In genomic region chr12:53328043-53328435, GRCh38 we compare ENCODE assay signal across 1 cellular context.
TF ChIP-seq lines count a peak whose summit lies in the region.

No MANE protein-coding gene starts in this region.

TF ChIP-seq in GM23338, 12 proteins besides CTCF, POLR2A, EP300 and RAD21 (continued from another document):
- TF ChIP-seq REST (IDR thresholded peaks at IDR 0.05; ENCODE audit: unreplicated experiment), result no peak
- TF ChIP-seq, protein P1, sequence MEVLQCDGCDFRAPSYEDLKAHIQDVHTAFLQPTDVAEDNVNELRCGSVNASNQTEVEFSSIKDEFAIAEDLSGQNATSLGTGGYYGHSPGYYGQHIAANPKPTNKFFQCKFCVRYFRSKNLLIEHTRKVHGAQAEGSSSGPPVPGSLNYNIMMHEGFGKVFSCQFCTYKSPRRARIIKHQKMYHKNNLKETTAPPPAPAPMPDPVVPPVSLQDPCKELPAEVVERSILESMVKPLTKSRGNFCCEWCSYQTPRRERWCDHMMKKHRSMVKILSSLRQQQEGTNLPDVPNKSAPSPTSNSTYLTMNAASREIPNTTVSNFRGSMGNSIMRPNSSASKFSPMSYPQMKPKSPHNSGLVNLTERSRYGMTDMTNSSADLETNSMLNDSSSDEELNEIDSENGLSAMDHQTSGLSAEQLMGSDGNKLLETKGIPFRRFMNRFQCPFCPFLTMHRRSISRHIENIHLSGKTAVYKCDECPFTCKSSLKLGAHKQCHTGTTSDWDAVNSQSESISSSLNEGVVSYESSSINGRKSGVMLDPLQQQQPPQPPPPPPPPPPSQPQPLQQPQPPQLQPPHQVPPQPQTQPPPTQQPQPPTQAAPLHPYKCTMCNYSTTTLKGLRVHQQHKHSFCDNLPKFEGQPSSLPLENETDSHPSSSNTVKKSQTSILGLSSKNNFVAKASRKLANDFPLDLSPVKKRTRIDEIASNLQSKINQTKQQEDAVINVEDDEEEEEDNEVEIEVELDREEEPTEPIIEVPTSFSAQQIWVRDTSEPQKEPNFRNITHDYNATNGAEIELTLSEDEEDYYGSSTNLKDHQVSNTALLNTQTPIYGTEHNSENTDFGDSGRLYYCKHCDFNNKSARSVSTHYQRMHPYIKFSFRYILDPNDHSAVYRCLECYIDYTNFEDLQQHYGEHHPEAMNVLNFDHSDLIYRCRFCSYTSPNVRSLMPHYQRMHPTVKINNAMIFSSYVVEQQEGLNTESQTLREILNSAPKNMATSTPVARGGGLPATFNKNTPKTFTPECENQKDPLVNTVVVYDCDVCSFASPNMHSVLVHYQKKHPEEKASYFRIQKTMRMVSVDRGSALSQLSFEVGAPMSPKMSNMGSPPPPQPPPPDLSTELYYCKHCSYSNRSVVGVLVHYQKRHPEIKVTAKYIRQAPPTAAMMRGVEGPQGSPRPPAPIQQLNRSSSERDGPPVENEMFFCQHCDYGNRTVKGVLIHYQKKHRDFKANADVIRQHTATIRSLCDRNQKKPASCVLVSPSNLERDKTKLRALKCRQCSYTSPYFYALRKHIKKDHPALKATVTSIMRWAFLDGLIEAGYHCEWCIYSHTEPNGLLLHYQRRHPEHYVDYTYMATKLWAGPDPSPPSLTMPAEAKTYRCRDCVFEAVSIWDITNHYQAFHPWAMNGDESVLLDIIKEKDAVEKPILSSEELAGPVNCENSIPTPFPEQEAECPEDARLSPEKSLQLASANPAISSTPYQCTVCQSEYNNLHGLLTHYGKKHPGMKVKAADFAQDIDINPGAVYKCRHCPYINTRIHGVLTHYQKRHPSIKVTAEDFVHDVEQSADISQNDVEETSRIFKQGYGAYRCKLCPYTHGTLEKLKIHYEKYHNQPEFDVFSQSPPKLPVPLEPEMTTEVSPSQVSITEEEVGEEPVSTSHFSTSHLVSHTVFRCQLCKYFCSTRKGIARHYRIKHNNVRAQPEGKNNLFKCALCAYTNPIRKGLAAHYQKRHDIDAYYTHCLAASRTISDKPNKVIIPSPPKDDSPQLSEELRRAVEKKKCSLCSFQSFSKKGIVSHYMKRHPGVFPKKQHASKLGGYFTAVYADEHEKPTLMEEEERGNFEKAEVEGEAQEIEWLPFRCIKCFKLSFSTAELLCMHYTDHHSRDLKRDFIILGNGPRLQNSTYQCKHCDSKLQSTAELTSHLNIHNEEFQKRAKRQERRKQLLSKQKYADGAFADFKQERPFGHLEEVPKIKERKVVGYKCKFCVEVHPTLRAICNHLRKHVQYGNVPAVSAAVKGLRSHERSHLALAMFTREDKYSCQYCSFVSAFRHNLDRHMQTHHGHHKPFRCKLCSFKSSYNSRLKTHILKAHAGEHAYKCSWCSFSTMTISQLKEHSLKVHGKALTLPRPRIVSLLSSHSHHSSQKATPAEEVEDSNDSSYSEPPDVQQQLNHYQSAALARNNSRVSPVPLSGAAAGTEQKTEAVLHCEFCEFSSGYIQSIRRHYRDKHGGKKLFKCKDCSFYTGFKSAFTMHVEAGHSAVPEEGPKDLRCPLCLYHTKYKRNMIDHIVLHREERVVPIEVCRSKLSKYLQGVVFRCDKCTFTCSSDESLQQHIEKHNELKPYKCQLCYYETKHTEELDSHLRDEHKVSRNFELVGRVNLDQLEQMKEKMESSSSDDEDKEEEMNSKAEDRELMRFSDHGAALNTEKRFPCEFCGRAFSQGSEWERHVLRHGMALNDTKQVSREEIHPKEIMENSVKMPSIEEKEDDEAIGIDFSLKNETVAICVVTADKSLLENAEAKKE (CRISPR knock-in tag; IDR thresholded peaks at IDR 0.05), result no peak
- TF ChIP-seq JUNB (IDR thresholded peaks at IDR 0.05; ENCODE audit: unreplicated experiment), result no peak
- TF ChIP-seq EZH2 (IDR thresholded peaks at IDR 0.05; ENCODE audit: low read depth, unreplicated experiment), result no peak
- no peak for TF ChIP-seq ZNF331 (CRISPR knock-in tag; IDR thresholded peaks at IDR 0.05; ENCODE audit: low read depth)
- no peak for TF ChIP-seq STAT1 (IDR thresholded peaks at IDR 0.05; ENCODE audit: unreplicated experiment)
